ENCODE assay signal across 1 cellular context in the genomic region with DNA sequence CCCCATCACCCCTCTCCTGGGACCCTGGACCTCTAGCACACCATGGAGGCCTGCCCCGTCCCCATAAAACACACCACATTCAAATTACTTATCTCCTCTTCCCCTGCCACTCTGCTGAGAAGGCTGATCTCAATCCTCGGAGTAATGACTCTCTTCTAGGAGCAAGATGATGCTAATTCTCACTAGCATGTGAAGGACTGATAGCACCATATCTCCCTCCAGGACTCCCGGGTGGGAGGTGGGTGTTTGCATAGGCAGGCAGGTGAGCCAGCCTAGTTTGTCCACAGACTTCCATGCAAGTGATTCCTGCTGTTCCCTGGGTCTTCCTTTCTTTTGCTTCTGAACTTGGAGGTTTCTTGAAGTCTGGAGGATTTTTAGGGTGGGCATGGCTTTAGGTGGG.
A peak's percentile ranks its signal among the peaks of the same experiment; 100 is the strongest.
TF ChIP-seq lines count a peak whose summit lies in the region.

No MANE protein-coding gene starts in this region.

TF ChIP-seq in K562, 482 proteins besides CTCF, POLR2A, EP300 and RAD21 (continued from another document and continues in another):
- TF ChIP-seq, protein P1, sequence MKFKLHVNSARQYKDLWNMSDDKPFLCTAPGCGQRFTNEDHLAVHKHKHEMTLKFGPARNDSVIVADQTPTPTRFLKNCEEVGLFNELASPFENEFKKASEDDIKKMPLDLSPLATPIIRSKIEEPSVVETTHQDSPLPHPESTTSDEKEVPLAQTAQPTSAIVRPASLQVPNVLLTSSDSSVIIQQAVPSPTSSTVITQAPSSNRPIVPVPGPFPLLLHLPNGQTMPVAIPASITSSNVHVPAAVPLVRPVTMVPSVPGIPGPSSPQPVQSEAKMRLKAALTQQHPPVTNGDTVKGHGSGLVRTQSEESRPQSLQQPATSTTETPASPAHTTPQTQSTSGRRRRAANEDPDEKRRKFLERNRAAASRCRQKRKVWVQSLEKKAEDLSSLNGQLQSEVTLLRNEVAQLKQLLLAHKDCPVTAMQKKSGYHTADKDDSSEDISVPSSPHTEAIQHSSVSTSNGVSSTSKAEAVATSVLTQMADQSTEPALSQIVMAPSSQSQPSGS (CRISPR knock-in tag; IDR thresholded peaks at IDR 0.05), result no peak
- TF ChIP-seq, protein P2, sequence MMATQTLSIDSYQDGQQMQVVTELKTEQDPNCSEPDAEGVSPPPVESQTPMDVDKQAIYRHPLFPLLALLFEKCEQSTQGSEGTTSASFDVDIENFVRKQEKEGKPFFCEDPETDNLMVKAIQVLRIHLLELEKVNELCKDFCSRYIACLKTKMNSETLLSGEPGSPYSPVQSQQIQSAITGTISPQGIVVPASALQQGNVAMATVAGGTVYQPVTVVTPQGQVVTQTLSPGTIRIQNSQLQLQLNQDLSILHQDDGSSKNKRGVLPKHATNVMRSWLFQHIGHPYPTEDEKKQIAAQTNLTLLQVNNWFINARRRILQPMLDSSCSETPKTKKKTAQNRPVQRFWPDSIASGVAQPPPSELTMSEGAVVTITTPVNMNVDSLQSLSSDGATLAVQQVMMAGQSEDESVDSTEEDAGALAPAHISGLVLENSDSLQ (IDR thresholded peaks at IDR 0.05), result peak; percentile 73
- TF ChIP-seq RUNX1 (IDR thresholded peaks at IDR 0.05; ENCODE audit: low read depth) (0 out of 2 replicates have a peak, but pooled peaks have one; percentile 50), PML (IDR thresholded peaks at IDR 0.05; ENCODE audit: low read length) (peak; percentile 72), ETV1 (tag; conservative IDR thresholded peaks at IDR 0.05; ENCODE audit: low read depth) (no peak), ZNF830 (CRISPR knock-in tag; IDR thresholded peaks at IDR 0.05) (no peak), HMGN3 (IDR thresholded peaks at IDR 0.05; ENCODE audit: borderline replicate concordance, extremely low read depth, insufficient read length, low read depth, low read length) (no peak), TAF1 (IDR thresholded peaks at IDR 0.05; ENCODE audit: control insufficient read depth, extremely low read depth, insufficient read depth, low read length, severe bottlenecking) (no peak), HNRNPH1 (optimal IDR thresholded peaks at IDR 0.05; ENCODE audit: low read depth, low read length) (no peak), ZNF583 (CRISPR knock-in tag; IDR thresholded peaks at IDR 0.05) (no peak), HIVEP1 (CRISPR knock-in tag; IDR thresholded peaks at IDR 0.05) (no peak)
- TF ChIP-seq, protein P3, sequence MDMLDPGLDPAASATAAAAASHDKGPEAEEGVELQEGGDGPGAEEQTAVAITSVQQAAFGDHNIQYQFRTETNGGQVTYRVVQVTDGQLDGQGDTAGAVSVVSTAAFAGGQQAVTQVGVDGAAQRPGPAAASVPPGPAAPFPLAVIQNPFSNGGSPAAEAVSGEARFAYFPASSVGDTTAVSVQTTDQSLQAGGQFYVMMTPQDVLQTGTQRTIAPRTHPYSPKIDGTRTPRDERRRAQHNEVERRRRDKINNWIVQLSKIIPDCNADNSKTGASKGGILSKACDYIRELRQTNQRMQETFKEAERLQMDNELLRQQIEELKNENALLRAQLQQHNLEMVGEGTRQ (CRISPR knock-in tag; IDR thresholded peaks at IDR 0.05), result no peak
- TF ChIP-seq, protein P4, sequence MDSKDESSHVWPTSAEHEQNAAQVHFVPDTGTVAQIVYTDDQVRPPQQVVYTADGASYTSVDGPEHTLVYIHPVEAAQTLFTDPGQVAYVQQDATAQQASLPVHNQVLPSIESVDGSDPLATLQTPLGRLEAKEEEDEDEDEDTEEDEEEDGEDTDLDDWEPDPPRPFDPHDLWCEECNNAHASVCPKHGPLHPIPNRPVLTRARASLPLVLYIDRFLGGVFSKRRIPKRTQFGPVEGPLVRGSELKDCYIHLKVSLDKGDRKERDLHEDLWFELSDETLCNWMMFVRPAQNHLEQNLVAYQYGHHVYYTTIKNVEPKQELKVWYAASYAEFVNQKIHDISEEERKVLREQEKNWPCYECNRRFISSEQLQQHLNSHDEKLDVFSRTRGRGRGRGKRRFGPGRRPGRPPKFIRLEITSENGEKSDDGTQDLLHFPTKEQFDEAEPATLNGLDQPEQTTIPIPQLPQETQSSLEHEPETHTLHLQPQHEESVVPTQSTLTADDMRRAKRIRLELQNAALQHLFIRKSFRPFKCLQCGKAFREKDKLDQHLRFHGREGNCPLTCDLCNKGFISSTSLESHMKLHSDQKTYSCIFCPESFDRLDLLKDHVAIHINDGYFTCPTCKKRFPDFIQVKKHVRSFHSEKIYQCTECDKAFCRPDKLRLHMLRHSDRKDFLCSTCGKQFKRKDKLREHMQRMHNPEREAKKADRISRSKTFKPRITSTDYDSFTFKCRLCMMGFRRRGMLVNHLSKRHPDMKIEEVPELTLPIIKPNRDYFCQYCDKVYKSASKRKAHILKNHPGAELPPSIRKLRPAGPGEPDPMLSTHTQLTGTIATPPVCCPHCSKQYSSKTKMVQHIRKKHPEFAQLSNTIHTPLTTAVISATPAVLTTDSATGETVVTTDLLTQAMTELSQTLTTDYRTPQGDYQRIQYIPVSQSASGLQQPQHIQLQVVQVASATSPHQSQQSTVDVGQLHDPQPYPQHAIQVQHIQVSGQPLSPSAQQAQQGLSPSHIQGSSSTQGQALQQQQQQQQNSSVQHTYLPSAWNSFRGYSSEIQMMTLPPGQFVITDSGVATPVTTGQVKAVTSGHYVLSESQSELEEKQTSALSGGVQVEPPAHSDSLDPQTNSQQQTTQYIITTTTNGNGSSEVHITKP (IDR thresholded peaks at IDR 0.05; ENCODE audit: partially characterized antibody), result no peak
- TF ChIP-seq, protein P5, sequence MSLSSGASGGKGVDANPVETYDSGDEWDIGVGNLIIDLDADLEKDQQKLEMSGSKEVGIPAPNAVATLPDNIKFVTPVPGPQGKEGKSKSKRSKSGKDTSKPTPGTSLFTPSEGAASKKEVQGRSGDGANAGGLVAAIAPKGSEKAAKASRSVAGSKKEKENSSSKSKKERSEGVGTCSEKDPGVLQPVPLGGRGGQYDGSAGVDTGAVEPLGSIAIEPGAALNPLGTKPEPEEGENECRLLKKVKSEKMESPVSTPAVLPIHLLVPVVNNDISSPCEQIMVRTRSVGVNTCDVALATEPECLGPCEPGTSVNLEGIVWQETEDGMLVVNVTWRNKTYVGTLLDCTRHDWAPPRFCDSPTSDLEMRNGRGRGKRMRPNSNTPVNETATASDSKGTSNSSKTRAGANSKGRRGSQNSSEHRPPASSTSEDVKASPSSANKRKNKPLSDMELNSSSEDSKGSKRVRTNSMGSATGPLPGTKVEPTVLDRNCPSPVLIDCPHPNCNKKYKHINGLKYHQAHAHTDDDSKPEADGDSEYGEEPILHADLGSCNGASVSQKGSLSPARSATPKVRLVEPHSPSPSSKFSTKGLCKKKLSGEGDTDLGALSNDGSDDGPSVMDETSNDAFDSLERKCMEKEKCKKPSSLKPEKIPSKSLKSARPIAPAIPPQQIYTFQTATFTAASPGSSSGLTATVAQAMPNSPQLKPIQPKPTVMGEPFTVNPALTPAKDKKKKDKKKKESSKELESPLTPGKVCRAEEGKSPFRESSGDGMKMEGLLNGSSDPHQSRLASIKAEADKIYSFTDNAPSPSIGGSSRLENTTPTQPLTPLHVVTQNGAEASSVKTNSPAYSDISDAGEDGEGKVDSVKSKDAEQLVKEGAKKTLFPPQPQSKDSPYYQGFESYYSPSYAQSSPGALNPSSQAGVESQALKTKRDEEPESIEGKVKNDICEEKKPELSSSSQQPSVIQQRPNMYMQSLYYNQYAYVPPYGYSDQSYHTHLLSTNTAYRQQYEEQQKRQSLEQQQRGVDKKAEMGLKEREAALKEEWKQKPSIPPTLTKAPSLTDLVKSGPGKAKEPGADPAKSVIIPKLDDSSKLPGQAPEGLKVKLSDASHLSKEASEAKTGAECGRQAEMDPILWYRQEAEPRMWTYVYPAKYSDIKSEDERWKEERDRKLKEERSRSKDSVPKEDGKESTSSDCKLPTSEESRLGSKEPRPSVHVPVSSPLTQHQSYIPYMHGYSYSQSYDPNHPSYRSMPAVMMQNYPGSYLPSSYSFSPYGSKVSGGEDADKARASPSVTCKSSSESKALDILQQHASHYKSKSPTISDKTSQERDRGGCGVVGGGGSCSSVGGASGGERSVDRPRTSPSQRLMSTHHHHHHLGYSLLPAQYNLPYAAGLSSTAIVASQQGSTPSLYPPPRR (CRISPR knock-in tag; IDR thresholded peaks at IDR 0.05; ENCODE audit: borderline replicate concordance), result no peak
- TF ChIP-seq, protein P6, sequence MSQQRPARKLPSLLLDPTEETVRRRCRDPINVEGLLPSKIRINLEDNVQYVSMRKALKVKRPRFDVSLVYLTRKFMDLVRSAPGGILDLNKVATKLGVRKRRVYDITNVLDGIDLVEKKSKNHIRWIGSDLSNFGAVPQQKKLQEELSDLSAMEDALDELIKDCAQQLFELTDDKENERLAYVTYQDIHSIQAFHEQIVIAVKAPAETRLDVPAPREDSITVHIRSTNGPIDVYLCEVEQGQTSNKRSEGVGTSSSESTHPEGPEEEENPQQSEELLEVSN (IDR thresholded peaks at IDR 0.05; ENCODE audit: borderline replicate concordance in 1 of 2, extremely low read depth in 1 of 2, insufficient read depth in 1 of 2, insufficient read length in 1 of 2, low read depth in 1 of 2, low read length in 1 of 2, poor library complexity in 1 of 2, severe bottlenecking in 1 of 2), result peak in 1 of 2 experiments; percentile 22
- TF ChIP-seq, protein P7, sequence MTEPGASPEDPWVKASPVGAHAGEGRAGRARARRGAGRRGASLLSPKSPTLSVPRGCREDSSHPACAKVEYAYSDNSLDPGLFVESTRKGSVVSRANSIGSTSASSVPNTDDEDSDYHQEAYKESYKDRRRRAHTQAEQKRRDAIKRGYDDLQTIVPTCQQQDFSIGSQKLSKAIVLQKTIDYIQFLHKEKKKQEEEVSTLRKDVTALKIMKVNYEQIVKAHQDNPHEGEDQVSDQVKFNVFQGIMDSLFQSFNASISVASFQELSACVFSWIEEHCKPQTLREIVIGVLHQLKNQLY (CRISPR knock-in tag; conservative IDR thresholded peaks at IDR 0.05), result no peak
- TF ChIP-seq, protein P8, sequence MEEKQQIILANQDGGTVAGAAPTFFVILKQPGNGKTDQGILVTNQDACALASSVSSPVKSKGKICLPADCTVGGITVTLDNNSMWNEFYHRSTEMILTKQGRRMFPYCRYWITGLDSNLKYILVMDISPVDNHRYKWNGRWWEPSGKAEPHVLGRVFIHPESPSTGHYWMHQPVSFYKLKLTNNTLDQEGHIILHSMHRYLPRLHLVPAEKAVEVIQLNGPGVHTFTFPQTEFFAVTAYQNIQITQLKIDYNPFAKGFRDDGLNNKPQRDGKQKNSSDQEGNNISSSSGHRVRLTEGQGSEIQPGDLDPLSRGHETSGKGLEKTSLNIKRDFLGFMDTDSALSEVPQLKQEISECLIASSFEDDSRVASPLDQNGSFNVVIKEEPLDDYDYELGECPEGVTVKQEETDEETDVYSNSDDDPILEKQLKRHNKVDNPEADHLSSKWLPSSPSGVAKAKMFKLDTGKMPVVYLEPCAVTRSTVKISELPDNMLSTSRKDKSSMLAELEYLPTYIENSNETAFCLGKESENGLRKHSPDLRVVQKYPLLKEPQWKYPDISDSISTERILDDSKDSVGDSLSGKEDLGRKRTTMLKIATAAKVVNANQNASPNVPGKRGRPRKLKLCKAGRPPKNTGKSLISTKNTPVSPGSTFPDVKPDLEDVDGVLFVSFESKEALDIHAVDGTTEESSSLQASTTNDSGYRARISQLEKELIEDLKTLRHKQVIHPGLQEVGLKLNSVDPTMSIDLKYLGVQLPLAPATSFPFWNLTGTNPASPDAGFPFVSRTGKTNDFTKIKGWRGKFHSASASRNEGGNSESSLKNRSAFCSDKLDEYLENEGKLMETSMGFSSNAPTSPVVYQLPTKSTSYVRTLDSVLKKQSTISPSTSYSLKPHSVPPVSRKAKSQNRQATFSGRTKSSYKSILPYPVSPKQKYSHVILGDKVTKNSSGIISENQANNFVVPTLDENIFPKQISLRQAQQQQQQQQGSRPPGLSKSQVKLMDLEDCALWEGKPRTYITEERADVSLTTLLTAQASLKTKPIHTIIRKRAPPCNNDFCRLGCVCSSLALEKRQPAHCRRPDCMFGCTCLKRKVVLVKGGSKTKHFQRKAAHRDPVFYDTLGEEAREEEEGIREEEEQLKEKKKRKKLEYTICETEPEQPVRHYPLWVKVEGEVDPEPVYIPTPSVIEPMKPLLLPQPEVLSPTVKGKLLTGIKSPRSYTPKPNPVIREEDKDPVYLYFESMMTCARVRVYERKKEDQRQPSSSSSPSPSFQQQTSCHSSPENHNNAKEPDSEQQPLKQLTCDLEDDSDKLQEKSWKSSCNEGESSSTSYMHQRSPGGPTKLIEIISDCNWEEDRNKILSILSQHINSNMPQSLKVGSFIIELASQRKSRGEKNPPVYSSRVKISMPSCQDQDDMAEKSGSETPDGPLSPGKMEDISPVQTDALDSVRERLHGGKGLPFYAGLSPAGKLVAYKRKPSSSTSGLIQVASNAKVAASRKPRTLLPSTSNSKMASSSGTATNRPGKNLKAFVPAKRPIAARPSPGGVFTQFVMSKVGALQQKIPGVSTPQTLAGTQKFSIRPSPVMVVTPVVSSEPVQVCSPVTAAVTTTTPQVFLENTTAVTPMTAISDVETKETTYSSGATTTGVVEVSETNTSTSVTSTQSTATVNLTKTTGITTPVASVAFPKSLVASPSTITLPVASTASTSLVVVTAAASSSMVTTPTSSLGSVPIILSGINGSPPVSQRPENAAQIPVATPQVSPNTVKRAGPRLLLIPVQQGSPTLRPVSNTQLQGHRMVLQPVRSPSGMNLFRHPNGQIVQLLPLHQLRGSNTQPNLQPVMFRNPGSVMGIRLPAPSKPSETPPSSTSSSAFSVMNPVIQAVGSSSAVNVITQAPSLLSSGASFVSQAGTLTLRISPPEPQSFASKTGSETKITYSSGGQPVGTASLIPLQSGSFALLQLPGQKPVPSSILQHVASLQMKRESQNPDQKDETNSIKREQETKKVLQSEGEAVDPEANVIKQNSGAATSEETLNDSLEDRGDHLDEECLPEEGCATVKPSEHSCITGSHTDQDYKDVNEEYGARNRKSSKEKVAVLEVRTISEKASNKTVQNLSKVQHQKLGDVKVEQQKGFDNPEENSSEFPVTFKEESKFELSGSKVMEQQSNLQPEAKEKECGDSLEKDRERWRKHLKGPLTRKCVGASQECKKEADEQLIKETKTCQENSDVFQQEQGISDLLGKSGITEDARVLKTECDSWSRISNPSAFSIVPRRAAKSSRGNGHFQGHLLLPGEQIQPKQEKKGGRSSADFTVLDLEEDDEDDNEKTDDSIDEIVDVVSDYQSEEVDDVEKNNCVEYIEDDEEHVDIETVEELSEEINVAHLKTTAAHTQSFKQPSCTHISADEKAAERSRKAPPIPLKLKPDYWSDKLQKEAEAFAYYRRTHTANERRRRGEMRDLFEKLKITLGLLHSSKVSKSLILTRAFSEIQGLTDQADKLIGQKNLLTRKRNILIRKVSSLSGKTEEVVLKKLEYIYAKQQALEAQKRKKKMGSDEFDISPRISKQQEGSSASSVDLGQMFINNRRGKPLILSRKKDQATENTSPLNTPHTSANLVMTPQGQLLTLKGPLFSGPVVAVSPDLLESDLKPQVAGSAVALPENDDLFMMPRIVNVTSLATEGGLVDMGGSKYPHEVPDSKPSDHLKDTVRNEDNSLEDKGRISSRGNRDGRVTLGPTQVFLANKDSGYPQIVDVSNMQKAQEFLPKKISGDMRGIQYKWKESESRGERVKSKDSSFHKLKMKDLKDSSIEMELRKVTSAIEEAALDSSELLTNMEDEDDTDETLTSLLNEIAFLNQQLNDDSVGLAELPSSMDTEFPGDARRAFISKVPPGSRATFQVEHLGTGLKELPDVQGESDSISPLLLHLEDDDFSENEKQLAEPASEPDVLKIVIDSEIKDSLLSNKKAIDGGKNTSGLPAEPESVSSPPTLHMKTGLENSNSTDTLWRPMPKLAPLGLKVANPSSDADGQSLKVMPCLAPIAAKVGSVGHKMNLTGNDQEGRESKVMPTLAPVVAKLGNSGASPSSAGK (IDR thresholded peaks at IDR 0.05), result no peak
- TF ChIP-seq, protein P9, sequence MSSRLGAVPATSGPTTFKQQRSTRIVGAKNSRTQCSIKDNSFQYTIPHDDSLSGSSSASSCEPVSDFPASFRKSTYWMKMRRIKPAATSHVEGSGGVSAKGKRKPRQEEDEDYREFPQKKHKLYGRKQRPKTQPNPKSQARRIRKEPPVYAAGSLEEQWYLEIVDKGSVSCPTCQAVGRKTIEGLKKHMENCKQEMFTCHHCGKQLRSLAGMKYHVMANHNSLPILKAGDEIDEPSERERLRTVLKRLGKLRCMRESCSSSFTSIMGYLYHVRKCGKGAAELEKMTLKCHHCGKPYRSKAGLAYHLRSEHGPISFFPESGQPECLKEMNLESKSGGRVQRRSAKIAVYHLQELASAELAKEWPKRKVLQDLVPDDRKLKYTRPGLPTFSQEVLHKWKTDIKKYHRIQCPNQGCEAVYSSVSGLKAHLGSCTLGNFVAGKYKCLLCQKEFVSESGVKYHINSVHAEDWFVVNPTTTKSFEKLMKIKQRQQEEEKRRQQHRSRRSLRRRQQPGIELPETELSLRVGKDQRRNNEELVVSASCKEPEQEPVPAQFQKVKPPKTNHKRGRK (tag; IDR thresholded peaks at IDR 0.05), result no peak
